ENCODE assay signal across 10 cellular contexts in the genomic region with DNA sequence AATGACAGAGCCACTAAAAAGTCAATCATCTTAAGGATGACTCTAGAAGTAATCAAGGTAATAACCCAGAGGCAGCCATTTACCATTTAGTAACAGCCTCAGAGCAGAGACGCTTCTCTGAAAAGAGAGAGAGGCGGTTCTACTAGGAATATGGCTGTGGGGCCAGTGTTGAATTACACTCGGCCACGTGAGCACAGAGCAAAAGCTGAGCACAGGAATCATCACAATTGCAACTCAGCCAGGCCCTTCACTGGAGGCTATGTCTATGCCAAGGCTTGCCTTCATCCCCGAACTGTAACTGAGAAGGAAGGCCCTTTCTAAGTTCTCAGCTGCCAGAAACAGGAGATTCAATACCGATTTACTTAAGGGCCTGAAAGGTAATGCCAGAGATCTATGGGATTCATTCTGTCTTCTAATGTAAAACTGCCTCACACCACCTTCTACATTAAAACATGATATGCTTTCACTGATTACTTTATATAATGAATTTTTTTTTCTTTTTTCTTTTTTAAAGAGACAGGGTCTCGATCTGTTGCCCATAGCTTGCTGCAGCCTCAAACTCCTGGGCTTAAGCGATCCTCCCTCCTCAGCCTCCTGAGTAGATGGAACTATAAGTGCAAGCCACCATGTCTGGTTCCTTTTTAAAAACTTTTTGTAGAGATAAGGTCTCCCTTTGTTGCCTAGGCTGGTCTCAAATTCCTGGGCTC.
DNase-seq lines count a peak whose midpoint lies in the region; ATAC-seq and TF ChIP-seq lines count a peak whose summit lies in the region.
"Had no signal": no experiment of that assay in that cellular context is flagged by ENCODE, and none has a peak within 500 bp of the region (broad histone marks: within the 10 kb centered on the region; RNA-seq: fewer than 3 reads in every experiment).

No MANE protein-coding gene starts in this region.

- H3K9me3 Mint-ChIP-seq in nephron progenitor cell (no peaks in the 10 kb centered on the region), CD14-positive monocyte (no peaks in the 10 kb centered on the region)

- ATAC-seq in HG02571 (IDR thresholded peaks at IDR 0.05; ENCODE audit: unreplicated experiment), result no peak
- ATAC-seq: HCT116 had no signal

- TF ChIP-seq CTCF in AG10803 (conservative IDR thresholded peaks at IDR 0.05; ENCODE audit: low read length), result no peak
- no peak for TF ChIP-seq CTCF in nephron progenitor cell (IDR thresholded peaks at IDR 0.05)
- no peak for TF ChIP-seq CTCF in CD14-positive monocyte (IDR thresholded peaks at IDR 0.05)

- intact Hi-C loops in CD14-positive monocyte (cut with micrococcal nuclease), result no loop called here

- peaks cover 4% of the 10 kb centered on the region for H3K27me3 Mint-ChIP-seq in nephron progenitor cell (ENCODE audit: low read depth, poor library complexity)
- H3K27me3 Mint-ChIP-seq in CD14-positive monocyte (ENCODE audit: low read depth in 3 of 3), result no peaks in the 10 kb centered on the region

- H3K4me1 Mint-ChIP-seq in nephron progenitor cell (peaks cover 42% of the 10 kb centered on the region), CD14-positive monocyte (peaks cover 4% of the 10 kb centered on the region)

- DNase-seq in AG10803 (ENCODE audit: low read depth) (peak; percentile 58), NCI-H446 (lab: John Stamatoyannopoulos, UW) (peak; percentile 47 to 78), fibroblast of gingiva (ENCODE audit: low read depth) (peak; percentile 82), nephron progenitor cell (peak; percentile 26), T-helper 9 cell (no peak), CD14-positive monocyte (ENCODE audit: low spot score) (no peak)
- no peak for DNase-seq in activated CD4-positive, alpha-beta T cell treated with anti-CD3 and anti-CD28 coated beads, Interleukin-2, amount 50 U/mL, for 4 hours
- DNase-seq: stimulated activated CD8-positive, alpha-beta memory T cell treated with anti-CD3 and anti-CD28 coated beads, Interleukin-4, amount 100 ng/mL, for 48 hours had no signal

- H3K27ac Mint-ChIP-seq in nephron progenitor cell (peak overlapping the region; percentile 93), CD14-positive monocyte (peak overlapping the region in 1 of 7 donors; percentile 66)

- H3K4me3 Mint-ChIP-seq in nephron progenitor cell (no peak overlapping the region), CD14-positive monocyte (no peak overlapping the region)

- H3K36me3 Mint-ChIP-seq in nephron progenitor cell (ENCODE audit: low read depth) (peaks cover 32% of the 10 kb centered on the region), CD14-positive monocyte (peaks cover 21 to 29% of the 10 kb centered on the region in 2 donors)

- H3K4me3 ChIP-seq in AG10803 (ENCODE audit: low read length), result no peak overlapping the region

Comparison
In these comparisons a context has a peak if more than half of its experiments do, and no peak if none do; other contexts are left out.
1. DNase-seq: peak in AG10803 (single experiment), NCI-H446 (2 of 2), fibroblast of gingiva (single experiment) and nephron progenitor cell (single experiment); none in activated CD4-positive, alpha-beta T cell treated with anti-CD3 and anti-CD28 coated beads, Interleukin-2, amount 50 U/mL, for 4 hours (0 of 2), T-helper 9 cell (single experiment) and CD14-positive monocyte (single experiment).